12 cellular contexts compared by ENCODE assay signal in the genomic region with DNA sequence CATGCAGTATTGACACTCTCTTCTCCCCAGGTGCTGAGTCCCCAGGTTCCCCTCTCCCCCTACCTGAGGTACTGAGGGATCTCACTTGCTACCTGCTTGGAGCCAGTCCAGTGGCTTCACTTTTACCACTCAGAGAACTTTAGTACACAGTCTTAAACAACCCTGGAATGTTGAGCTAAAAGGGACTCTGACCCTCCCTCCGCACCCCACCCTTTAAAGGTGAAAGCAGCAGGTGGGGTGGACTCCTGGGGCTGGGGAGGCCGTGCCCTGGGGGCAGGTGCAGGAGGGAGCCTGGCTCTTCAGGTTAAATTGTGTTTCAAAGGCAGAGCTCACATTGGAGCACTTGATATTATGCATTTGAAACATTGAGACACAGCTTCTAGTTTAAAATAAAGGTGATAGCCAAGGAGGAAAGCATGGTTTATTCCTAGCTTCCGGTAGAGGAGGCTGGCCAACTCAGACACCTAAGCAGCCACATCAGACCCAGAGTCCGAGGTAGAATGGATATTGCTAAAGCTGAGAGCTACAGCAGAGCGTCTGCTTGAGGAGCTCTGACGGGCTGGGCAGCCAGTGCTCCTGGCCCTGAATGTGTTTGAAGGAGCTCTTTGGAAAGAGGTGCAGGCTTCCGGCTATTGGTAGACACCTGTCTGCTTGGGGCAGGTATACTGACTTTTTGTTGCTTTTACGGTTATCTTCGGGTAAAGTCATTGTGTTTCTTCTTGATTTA.
"Had no signal": no experiment of that assay in that cellular context is flagged by ENCODE, and none has a peak within 500 bp of the region (broad histone marks: within the 10 kb centered on the region; RNA-seq: fewer than 3 reads in every experiment).

No MANE protein-coding gene starts in this region.

- H3K4me1 ChIP-seq: SJSA1 had no signal

- H3K27me3 ChIP-seq: SJSA1 had no signal

- DNase-seq: activated CD4-positive, alpha-beta T cell treated with anti-CD3 and anti-CD28 coated beads for 4 hours; activated CD8-positive, alpha-beta memory T cell treated with anti-CD3 and anti-CD28 coated beads, Interleukin-2, amount 50 U/mL, for 4 hours; activated CD8-positive, alpha-beta T cell treated with anti-CD3 and anti-CD28 coated beads for 36 hours; activated naive CD4-positive, alpha-beta T cell; immature natural killer cell; nephron progenitor cell; stimulated activated CD4-positive, alpha-beta T cell treated with anti-CD3 and anti-CD28 coated beads, Interleukin-4, amount 100 ng/mL, for 1 hour; stimulated activated CD8-positive, alpha-beta memory T cell treated with anti-CD3 and anti-CD28 coated beads, Interleukin-4, amount 100 ng/mL, for 48 hours; stimulated activated naive CD8-positive, alpha-beta T cell treated with anti-CD3 and anti-CD28 coated beads, Interleukin-15, Interleukin-2, amounts not matched to agents 100 U/mL and 50 U/mL, for 24 hours had no signal

- ATAC-seq: activated CD8-positive, alpha-beta T cell treated with anti-CD3 and anti-CD28 coated beads for 36 hours; stimulated activated naive CD8-positive, alpha-beta T cell treated with anti-CD3 and anti-CD28 coated beads, Interleukin-15, Interleukin-2, amounts not matched to agents 100 U/mL and 50 U/mL, for 24 hours had no signal

- H3K9me3 ChIP-seq: SJSA1, thoracic aorta had no signal

- H3K27ac ChIP-seq: coronary artery, SJSA1, thoracic aorta had no signal

- H3K4me3 ChIP-seq: coronary artery, SJSA1, thoracic aorta had no signal

- H3K36me3 ChIP-seq: thoracic aorta had no signal
